In the genomic region with DNA sequence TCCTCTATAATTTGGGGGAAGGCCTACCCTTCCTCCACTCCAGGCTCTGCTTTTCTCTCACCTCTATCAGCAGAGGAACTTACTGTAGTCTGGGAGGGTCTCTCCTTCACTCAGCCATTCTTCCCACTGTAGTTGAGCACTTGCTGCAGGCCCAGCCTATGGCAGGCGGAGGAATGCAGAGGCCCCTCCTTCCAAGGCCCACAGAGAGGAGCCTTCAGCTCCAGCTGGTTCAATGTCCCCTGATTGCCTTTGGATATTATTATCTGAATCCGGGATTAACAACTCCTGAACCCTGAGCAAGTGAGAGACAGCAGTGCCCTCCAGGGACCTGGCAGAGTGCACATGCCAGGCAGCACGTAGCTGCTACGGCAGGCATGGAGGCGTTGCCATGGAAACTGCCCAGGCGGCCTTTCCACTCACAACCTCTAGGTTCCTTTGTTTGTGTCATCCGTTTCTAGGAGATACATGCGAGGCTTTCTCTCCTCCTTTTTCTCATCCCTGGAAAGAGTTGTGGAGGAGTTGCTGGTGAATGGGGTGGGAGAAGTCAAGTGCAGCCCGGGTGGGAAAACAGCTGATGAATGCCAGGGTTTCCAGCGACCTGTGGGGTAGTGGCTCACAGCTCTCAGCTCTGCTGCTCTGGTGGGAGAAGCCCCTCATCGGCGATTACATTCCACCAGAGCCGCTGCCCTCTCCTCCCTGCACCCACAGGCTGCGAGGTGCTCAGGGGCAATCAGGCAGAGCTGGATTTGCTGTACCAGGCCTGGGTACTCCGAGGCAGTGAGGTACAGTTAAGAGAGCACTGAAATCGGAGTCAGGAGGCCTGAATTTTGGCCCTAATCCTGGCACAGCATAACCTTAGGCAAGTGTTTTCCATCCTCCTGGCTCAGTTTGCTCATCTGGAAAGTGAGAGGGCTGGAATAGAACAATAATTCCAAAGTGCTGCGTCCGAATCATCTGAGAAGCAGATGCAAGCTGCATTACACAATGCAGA, we compare ENCODE assay signal across 1 cellular context.
A peak's percentile ranks its signal among the peaks of the same experiment; 100 is the strongest.
TF ChIP-seq lines count a peak whose summit lies in the region.

No MANE protein-coding gene starts in this region.

TF ChIP-seq in HepG2, 621 proteins besides CTCF, POLR2A, EP300 and RAD21 (continued from another document and continues in another):
- TF ChIP-seq ZNF513 (CRISPR knock-in tag; conservative IDR thresholded peaks at IDR 0.05) (no peak), ZZZ3 (CRISPR knock-in tag; IDR thresholded peaks at IDR 0.05; ENCODE audit: borderline replicate concordance) (no peak), ZNF777 (CRISPR knock-in tag; IDR thresholded peaks at IDR 0.05) (no peak), ZNF451 (CRISPR knock-in tag; IDR thresholded peaks at IDR 0.05) (no peak; the same call in 1 of the 2 replicates), ZNF883 (CRISPR knock-in tag; IDR thresholded peaks at IDR 0.05; ENCODE audit: not compliant biosample characterization) (no peak), MEIS2 (CRISPR knock-in tag; IDR thresholded peaks at IDR 0.05) (no peak), HCFC1 (IDR thresholded peaks at IDR 0.05; ENCODE audit: low read depth, low read length) (no peak), FOXP1 (IDR thresholded peaks at IDR 0.05) (no peak), FOXP1 (CRISPR knock-in tag; IDR thresholded peaks at IDR 0.05) (no peak), ZNF878 (CRISPR knock-in tag; IDR thresholded peaks at IDR 0.05) (no peak), ZNF296 (CRISPR knock-in tag; conservative IDR thresholded peaks at IDR 0.05) (no peak), SRSF1 (optimal IDR thresholded peaks at IDR 0.05; ENCODE audit: low read depth, low read length) (peak; percentile 18), ZNF850 (CRISPR knock-in tag; conservative IDR thresholded peaks at IDR 0.05) (no peak), ZNF775 (CRISPR knock-in tag; IDR thresholded peaks at IDR 0.05; ENCODE audit: borderline replicate concordance) (no peak), ZNF101 (CRISPR knock-in tag; IDR thresholded peaks at IDR 0.05; ENCODE audit: borderline replicate concordance, low read depth) (no peak), PAXIP1 (CRISPR knock-in tag; conservative IDR thresholded peaks at IDR 0.05) (peak; percentile 75), ZNF510 (CRISPR knock-in tag; IDR thresholded peaks at IDR 0.05; ENCODE audit: low read depth) (no peak), ONECUT2 (CRISPR knock-in tag; IDR thresholded peaks at IDR 0.05) (no peak), ZNF30 (CRISPR knock-in tag; IDR thresholded peaks at IDR 0.05) (no peak), XBP1 (CRISPR knock-in tag; IDR thresholded peaks at IDR 0.05) (no peak), ZSCAN21 (CRISPR knock-in tag; IDR thresholded peaks at IDR 0.05; ENCODE audit: borderline replicate concordance) (no peak), DNMT1 (CRISPR knock-in tag; IDR thresholded peaks at IDR 0.05) (0 out of 2 replicates have a peak, but pooled peaks have one; percentile 22), MTA1 (CRISPR knock-in tag; IDR thresholded peaks at IDR 0.05; ENCODE audit: borderline replicate concordance) (peak; percentile 64; the same call in 1 of the 2 replicates), ATF5 (CRISPR knock-in tag; IDR thresholded peaks at IDR 0.05; ENCODE audit: low read depth) (no peak), ZIK1 (CRISPR knock-in tag; IDR thresholded peaks at IDR 0.05; ENCODE audit: borderline replicate concordance, low read depth) (no peak), ZNF891 (CRISPR knock-in tag; IDR thresholded peaks at IDR 0.05) (no peak), RARA (CRISPR knock-in tag; IDR thresholded peaks at IDR 0.05) (0 out of 2 replicates have a peak, but pooled peaks have one; percentile 29), ZNF549 (CRISPR knock-in tag; IDR thresholded peaks at IDR 0.05) (no peak), RARG (CRISPR knock-in tag; IDR thresholded peaks at IDR 0.05; ENCODE audit: low read depth) (no peak), ZFX (CRISPR knock-in tag; IDR thresholded peaks at IDR 0.05; ENCODE audit: low read depth) (peak; percentile 76; the same call in 1 of the 2 replicates), ZNF550 (CRISPR knock-in tag; IDR thresholded peaks at IDR 0.05; ENCODE audit: borderline replicate concordance) (no peak)
- TF ChIP-seq, protein P1, sequence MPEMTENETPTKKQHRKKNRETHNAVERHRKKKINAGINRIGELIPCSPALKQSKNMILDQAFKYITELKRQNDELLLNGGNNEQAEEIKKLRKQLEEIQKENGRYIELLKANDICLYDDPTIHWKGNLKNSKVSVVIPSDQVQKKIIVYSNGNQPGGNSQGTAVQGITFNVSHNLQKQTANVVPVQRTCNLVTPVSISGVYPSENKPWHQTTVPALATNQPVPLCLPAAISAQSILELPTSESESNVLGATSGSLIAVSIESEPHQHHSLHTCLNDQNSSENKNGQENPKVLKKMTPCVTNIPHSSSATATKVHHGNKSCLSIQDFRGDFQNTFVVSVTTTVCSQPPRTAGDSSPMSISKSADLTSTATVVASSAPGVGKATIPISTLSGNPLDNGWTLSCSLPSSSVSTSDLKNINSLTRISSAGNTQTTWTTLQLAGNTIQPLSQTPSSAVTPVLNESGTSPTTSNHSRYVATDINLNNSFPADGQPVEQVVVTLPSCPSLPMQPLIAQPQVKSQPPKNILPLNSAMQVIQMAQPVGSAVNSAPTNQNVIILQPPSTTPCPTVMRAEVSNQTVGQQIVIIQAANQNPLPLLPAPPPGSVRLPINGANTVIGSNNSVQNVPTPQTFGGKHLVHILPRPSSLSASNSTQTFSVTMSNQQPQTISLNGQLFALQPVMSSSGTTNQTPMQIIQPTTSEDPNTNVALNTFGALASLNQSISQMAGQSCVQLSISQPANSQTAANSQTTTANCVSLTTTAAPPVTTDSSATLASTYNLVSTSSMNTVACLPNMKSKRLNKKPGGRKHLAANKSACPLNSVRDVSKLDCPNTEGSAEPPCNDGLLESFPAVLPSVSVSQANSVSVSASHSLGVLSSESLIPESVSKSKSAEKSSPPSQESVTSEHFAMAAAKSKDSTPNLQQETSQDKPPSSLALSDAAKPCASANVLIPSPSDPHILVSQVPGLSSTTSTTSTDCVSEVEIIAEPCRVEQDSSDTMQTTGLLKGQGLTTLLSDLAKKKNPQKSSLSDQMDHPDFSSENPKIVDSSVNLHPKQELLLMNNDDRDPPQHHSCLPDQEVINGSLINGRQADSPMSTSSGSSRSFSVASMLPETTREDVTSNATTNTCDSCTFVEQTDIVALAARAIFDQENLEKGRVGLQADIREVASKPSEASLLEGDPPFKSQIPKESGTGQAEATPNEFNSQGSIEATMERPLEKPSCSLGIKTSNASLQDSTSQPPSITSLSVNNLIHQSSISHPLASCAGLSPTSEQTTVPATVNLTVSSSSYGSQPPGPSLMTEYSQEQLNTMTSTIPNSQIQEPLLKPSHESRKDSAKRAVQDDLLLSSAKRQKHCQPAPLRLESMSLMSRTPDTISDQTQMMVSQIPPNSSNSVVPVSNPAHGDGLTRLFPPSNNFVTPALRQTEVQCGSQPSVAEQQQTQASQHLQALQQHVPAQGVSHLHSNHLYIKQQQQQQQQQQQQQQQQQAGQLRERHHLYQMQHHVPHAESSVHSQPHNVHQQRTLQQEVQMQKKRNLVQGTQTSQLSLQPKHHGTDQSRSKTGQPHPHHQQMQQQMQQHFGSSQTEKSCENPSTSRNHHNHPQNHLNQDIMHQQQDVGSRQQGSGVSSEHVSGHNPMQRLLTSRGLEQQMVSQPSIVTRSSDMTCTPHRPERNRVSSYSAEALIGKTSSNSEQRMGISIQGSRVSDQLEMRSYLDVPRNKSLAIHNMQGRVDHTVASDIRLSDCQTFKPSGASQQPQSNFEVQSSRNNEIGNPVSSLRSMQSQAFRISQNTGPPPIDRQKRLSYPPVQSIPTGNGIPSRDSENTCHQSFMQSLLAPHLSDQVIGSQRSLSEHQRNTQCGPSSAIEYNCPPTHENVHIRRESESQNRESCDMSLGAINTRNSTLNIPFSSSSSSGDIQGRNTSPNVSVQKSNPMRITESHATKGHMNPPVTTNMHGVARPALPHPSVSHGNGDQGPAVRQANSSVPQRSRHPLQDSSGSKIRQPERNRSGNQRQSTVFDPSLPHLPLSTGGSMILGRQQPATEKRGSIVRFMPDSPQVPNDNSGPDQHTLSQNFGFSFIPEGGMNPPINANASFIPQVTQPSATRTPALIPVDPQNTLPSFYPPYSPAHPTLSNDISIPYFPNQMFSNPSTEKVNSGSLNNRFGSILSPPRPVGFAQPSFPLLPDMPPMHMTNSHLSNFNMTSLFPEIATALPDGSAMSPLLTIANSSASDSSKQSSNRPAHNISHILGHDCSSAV (CRISPR knock-in tag; IDR thresholded peaks at IDR 0.05; ENCODE audit: borderline replicate concordance) = no peak
- TF ChIP-seq, protein P2, sequence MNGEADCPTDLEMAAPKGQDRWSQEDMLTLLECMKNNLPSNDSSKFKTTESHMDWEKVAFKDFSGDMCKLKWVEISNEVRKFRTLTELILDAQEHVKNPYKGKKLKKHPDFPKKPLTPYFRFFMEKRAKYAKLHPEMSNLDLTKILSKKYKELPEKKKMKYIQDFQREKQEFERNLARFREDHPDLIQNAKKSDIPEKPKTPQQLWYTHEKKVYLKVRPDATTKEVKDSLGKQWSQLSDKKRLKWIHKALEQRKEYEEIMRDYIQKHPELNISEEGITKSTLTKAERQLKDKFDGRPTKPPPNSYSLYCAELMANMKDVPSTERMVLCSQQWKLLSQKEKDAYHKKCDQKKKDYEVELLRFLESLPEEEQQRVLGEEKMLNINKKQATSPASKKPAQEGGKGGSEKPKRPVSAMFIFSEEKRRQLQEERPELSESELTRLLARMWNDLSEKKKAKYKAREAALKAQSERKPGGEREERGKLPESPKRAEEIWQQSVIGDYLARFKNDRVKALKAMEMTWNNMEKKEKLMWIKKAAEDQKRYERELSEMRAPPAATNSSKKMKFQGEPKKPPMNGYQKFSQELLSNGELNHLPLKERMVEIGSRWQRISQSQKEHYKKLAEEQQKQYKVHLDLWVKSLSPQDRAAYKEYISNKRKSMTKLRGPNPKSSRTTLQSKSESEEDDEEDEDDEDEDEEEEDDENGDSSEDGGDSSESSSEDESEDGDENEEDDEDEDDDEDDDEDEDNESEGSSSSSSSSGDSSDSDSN (CRISPR knock-in tag; IDR thresholded peaks at IDR 0.05) = peak; percentile 37; the same call in 1 of the 2 replicates
- TF ChIP-seq, protein P3, sequence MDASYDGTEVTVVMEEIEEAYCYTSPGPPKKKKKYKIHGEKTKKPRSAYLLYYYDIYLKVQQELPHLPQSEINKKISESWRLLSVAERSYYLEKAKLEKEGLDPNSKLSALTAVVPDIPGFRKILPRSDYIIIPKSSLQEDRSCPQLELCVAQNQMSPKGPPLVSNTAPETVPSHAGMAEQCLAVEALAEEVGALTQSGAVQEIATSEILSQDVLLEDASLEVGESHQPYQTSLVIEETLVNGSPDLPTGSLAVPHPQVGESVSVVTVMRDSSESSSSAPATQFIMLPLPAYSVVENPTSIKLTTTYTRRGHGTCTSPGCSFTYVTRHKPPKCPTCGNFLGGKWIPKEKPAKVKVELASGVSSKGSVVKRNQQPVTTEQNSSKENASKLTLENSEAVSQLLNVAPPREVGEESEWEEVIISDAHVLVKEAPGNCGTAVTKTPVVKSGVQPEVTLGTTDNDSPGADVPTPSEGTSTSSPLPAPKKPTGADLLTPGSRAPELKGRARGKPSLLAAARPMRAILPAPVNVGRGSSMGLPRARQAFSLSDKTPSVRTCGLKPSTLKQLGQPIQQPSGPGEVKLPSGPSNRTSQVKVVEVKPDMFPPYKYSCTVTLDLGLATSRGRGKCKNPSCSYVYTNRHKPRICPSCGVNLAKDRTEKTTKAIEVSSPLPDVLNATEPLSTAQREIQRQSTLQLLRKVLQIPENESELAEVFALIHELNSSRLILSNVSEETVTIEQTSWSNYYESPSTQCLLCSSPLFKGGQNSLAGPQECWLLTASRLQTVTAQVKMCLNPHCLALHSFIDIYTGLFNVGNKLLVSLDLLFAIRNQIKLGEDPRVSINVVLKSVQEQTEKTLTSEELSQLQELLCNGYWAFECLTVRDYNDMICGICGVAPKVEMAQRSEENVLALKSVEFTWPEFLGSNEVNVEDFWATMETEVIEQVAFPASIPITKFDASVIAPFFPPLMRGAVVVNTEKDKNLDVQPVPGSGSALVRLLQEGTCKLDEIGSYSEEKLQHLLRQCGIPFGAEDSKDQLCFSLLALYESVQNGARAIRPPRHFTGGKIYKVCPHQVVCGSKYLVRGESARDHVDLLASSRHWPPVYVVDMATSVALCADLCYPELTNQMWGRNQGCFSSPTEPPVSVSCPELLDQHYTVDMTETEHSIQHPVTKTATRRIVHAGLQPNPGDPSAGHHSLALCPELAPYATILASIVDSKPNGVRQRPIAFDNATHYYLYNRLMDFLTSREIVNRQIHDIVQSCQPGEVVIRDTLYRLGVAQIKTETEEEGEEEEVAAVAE (CRISPR knock-in tag; IDR thresholded peaks at IDR 0.05; ENCODE audit: borderline replicate concordance) = no peak
